ENCODE assay signal across 21 cellular contexts in genomic region chr3:140277886-140278285, GRCh38.
"Had no signal": no experiment of that assay in that cellular context is flagged by ENCODE, and none has a peak within 500 bp of the region (broad histone marks: within the 10 kb centered on the region; RNA-seq: fewer than 3 reads in every experiment).

No MANE protein-coding gene starts in this region.

- H3K4me3 ChIP-seq: colonic mucosa, gastroesophageal sphincter, heart left ventricle, hepatocyte, lower lobe of right lung, mucosa of descending colon had no signal

- DNase-seq: colonic mucosa; cortex of kidney; effector CD8-positive, alpha-beta T cell; effector memory CD8-positive, alpha-beta T cell; endodermal cell; erythroblast; foreskin keratinocyte; heart left ventricle; hypothalamus; immature natural killer cell; islet precursor cell; kidney; kidney glomerular epithelial cell; left colon; left ventricle myocardium superior; lower lobe of right lung; mesenchymal stem cell; mucosa of descending colon had no signal

- H3K9me3 ChIP-seq: colonic mucosa, gastroesophageal sphincter, heart left ventricle, lower lobe of right lung, mucosa of descending colon had no signal

- H3K27me3 ChIP-seq: colonic mucosa, gastroesophageal sphincter, heart left ventricle, hepatocyte had no signal

- H3K4me1 ChIP-seq: colonic mucosa, foreskin keratinocyte, gastroesophageal sphincter, heart left ventricle, lower lobe of right lung had no signal

- H3K36me3 ChIP-seq: colonic mucosa, gastroesophageal sphincter, heart left ventricle, lower lobe of right lung had no signal

- H3K27ac ChIP-seq: colonic mucosa, epithelial cell of prostate, foreskin keratinocyte, gastroesophageal sphincter, heart left ventricle, hepatocyte, lower lobe of right lung had no signal
